In the genomic region with DNA sequence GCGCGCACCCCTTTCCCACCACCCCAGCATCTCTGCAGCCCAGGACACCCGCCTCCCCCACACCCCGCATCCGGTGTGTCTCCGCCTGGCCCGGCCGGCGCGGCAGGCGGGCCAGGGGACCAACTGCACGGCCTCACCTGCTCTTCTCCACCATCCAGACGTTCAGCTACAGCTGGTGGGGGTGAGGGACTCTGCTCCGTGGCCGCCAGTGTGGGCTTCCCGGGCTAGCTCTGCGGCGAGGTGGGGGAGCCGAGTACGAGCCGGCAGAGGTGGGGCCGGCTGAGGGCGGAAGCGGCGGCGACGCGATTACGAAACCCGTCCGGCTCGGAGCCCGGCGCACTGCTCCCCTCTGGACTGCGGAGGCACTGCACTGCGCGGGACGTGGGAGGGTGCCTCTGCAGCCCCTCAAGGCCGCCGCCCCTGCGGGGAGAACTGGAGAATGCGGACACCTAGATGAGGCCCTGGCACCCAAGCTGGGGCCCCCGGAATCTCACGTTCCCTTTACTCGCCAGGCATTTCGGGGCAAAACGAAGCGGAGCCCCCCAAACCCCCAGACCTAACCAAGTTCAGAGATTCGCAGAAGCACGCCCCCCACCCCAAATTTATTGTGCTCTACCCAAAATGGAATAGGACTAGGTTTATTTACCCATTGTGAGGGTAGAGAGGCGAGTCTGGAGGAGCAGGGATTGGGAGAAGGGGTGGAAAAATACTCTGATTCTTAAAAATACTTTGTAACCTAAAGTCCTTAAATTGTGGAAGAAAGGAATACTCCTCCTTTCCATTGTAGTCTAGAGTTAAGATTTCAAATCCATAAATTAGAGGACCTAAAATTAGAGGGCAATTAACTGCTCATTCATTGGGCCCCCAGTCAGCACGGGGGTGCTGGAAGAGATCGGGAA, we compare ENCODE assay signal across 8 cellular contexts. TPM values are rescaled to one million over a fixed set of nuclear protein-coding genes. Genes with fewer than 3 reads are reported as not detected.
DNase-seq lines count a peak whose midpoint lies in the region; ATAC-seq and TF ChIP-seq lines count a peak whose summit lies in the region.

Gene CDC42SE1 (minus strand): TSS at position 281 of the 899 bp plus-strand sequence. CDS start 3,892 bp downstream, outside the sequence.

- no TSS peak for BruUV-seq in Calu3 (replicated peaks; lab: Mats Ljungman, UMichigan)

- peak within 1 kb of the TSS; percentile 88 for H3K27ac ChIP-seq in HUES6 (ENCODE audit: low read depth, low read length)

- H3K36me3 ChIP-seq in HUES6 (ENCODE audit: control insufficient read depth, insufficient read depth, low read length): peaks cover 24% of the 10 kb centered on the region
- H3K36me3 ChIP-seq in mucosa of stomach (ENCODE audit: control insufficient read depth, insufficient read depth, low read length): peaks cover 11% of the 10 kb centered on the region

- H3K27ac Mint-ChIP-seq in Calu3 (ENCODE audit: unreplicated experiment): peak within 1 kb of the TSS; percentile 78

- peak; percentile 69 for ATAC-seq in GM21367 (IDR thresholded peaks at IDR 0.05; ENCODE audit: unreplicated experiment)

- no peaks in the 10 kb centered on the region for H3K27me3 Mint-ChIP-seq in Calu3 (ENCODE audit: unreplicated experiment)

- peak within 1 kb of the TSS; percentile 81 for H3K4me3 Mint-ChIP-seq in Calu3 (ENCODE audit: low read depth, unreplicated experiment)

- TF ChIP-seq CTCF in Calu3 (IDR thresholded peaks at IDR 0.05; ENCODE audit: unreplicated experiment): peak; percentile 83

- H3K9me3 ChIP-seq in HUES6 (ENCODE audit: control insufficient read depth, insufficient read depth, low read depth, low read length) (no peaks in the 10 kb centered on the region), mucosa of stomach (ENCODE audit: control insufficient read depth, low read length) (no peaks in the 10 kb centered on the region)

- H3K36me3 Mint-ChIP-seq in Calu3 (ENCODE audit: insufficient read depth, unreplicated experiment): peaks cover 57% of the 10 kb centered on the region

- intact Hi-C loops in Calu3 (cut with micrococcal nuclease; ENCODE audit: unreplicated experiment): no loop called here

- H3K9ac ChIP-seq in HUES6 (ENCODE audit: low read length): peak within 1 kb of the TSS; percentile 96
- H3K9ac ChIP-seq in mucosa of stomach (ENCODE audit: low read length): peak within 1 kb of the TSS; percentile 92

- H3K27me3 ChIP-seq in HUES6 (ENCODE audit: control insufficient read depth, insufficient read depth, low read length) (no peaks in the 10 kb centered on the region), mucosa of stomach (ENCODE audit: control insufficient read depth, insufficient read depth, low read length) (no peaks in the 10 kb centered on the region)

- peak within 1 kb of the TSS; percentile 97 for H3K4me3 ChIP-seq in HUES6 (ENCODE audit: low read depth, low read length)
- H3K4me3 ChIP-seq in mucosa of stomach (ENCODE audit: low read length): peak within 1 kb of the TSS; percentile 85

- CTCF ChIA-PET in Calu3 (lab: Charles Lee): interaction anchor here (0.6 to 1.9 kb wide), 5 partner anchors 11 to 209 kb away, joined by 3 to 9 read pairs (median 5); partner anchors contain the start of genes C1orf56 and GABPB2

- peaks cover 56% of the 10 kb centered on the region for H3K4me1 Mint-ChIP-seq in Calu3 (ENCODE audit: low read depth, unreplicated experiment)

- peak; percentile 85 for TF ChIP-seq POLR2A in erythroblast (IDR thresholded peaks at IDR 0.05; ENCODE audit: low read length)

- H3K4me1 ChIP-seq in HUES6 (ENCODE audit: control insufficient read depth, insufficient read depth, low read length) (peaks cover 24% of the 10 kb centered on the region), mucosa of stomach (ENCODE audit: control insufficient read depth, insufficient read depth, low read length) (peaks cover 40% of the 10 kb centered on the region)

- DNase-seq in Calu3: peak; percentile 92
- peak; percentile 96 for DNase-seq in OCI-M1 (lab: John Stamatoyannopoulos, UW)
- peak; percentile 67 for DNase-seq in activated T-cell treated with anti-CD3 and anti-CD28 coated beads for 4 hours
- peak; percentile 89 to 93 for DNase-seq in erythroblast (lab: John Stamatoyannopoulos, UW)
- peak; percentile 68 for DNase-seq in stimulated activated CD8-positive, alpha-beta memory T cell treated with anti-CD3 and anti-CD28 coated beads, Interleukin-7, amount 100 ng/mL, for 24 hours (ENCODE audit: low read depth)

- no peaks in the 10 kb centered on the region for H3K9me3 Mint-ChIP-seq in Calu3 (ENCODE audit: low read depth, unreplicated experiment)

RNA-seq across cellular contexts. Expression of gene CDC42SE1, which starts in this region (rescaled TPM):
- 103 and 110 TPM in 2 replicates for total RNA-seq in Calu3 (2022)

Comparison
In these comparisons a context has a peak if more than half of its experiments do, and no peak if none do; other contexts are left out.
1. Peak in every context shown above with its lines: DNase-seq, ATAC-seq, H3K4me3 ChIP-seq and H3K27ac ChIP-seq.